18 cellular contexts compared by ENCODE assay signal in genomic region chr19:50509366-50509765, GRCh38. TPM values are rescaled to one million over a fixed set of nuclear protein-coding genes. Genes with fewer than 3 reads are reported as not detected.
DNase-seq lines count a peak whose midpoint lies in the region; ATAC-seq and TF ChIP-seq lines count a peak whose summit lies in the region.
"Had no signal": no experiment of that assay in that cellular context is flagged by ENCODE, and none has a peak within 500 bp of the region (broad histone marks: within the 10 kb centered on the region; RNA-seq: fewer than 3 reads in every experiment).

No MANE protein-coding gene starts in this region.

- peaks cover 0 to 3% (median 0%) of the 10 kb centered on the region in 8 donors for H3K9me3 Mint-ChIP-seq in CD4-positive, alpha-beta memory T cell
- no peaks in the 10 kb centered on the region for H3K9me3 Mint-ChIP-seq in activated naive CD8-positive, alpha-beta T cell treated with anti-CD3 and anti-CD28 coated beads, Interleukin-2, amount 10 ng/mL, durations not matched to agents 7 days and 5 days
- H3K9me3 Mint-ChIP-seq in natural killer cell treated with Interleukin-12 subunit alpha and Interleukin-12 subunit beta and Interleukin-15 and Interleukin-18, amount 100 ng/mL, for 72 hours, result no peaks in the 10 kb centered on the region
- H3K9me3 Mint-ChIP-seq: CD14-positive monocyte, H9 had no signal

- H3K36me3 Mint-ChIP-seq in CD4-positive, alpha-beta memory T cell, result peaks cover 0 to 6% of the 10 kb centered on the region in 2 donors
- peaks cover 8% of the 10 kb centered on the region for H3K36me3 Mint-ChIP-seq in activated naive CD8-positive, alpha-beta T cell treated with anti-CD3 and anti-CD28 coated beads, Interleukin-2, amount 10 ng/mL, durations not matched to agents 7 days and 5 days
- H3K36me3 Mint-ChIP-seq in natural killer cell treated with Interleukin-12 subunit alpha and Interleukin-12 subunit beta and Interleukin-15 and Interleukin-18, amount 100 ng/mL, for 72 hours, result no peaks in the 10 kb centered on the region

- CTCF ChIA-PET in CD4-positive, alpha-beta memory T cell (lab: Charles Lee; ENCODE audit: partially characterized antibody), result no interaction called here

- no peak overlapping the region for H3K4me3 ChIP-seq in BLaER1 treated with 17β-estradiol and CSF1 and Interleukin-3, amounts not matched to agents 10 nM and 100 nM
- no peak overlapping the region for H3K4me3 ChIP-seq in CD4-positive, alpha-beta memory T cell (ENCODE audit: low read length in 2 of 2)

- H3K9me3 ChIP-seq in BLaER1 treated with 17β-estradiol and CSF1 and Interleukin-3, amounts not matched to agents 10 nM and 100 nM (replicated peaks in 1 of 11), result no peaks in the 10 kb centered on the region
- no peaks in the 10 kb centered on the region for H3K9me3 ChIP-seq in CD4-positive, alpha-beta memory T cell (ENCODE audit: control insufficient read depth in 1 of 2, low read length in 2 of 2)

- peaks cover 0 to 7% of the 10 kb centered on the region in 2 donors for H3K27me3 Mint-ChIP-seq in CD4-positive, alpha-beta memory T cell
- H3K27me3 Mint-ChIP-seq in activated naive CD8-positive, alpha-beta T cell treated with anti-CD3 and anti-CD28 coated beads, Interleukin-2, amount 10 ng/mL, durations not matched to agents 7 days and 5 days, result peaks cover 2% of the 10 kb centered on the region
- H3K27me3 Mint-ChIP-seq in natural killer cell treated with Interleukin-12 subunit alpha and Interleukin-12 subunit beta and Interleukin-15 and Interleukin-18, amount 100 ng/mL, for 72 hours, result no peaks in the 10 kb centered on the region

- peak overlapping the region in 10 of 11 experiments; percentile 72 to 91 (median 85); a peak in 19 of 22 replicates for H3K27ac ChIP-seq in BLaER1 treated with 17β-estradiol and CSF1 and Interleukin-3, amounts not matched to agents 10 nM and 100 nM
- no peak overlapping the region for H3K27ac ChIP-seq in CD4-positive, alpha-beta memory T cell (ENCODE audit: low read depth, low read length)
- H3K27ac ChIP-seq: foreskin keratinocyte, parathyroid adenoma had no signal

- H3K4me1 Mint-ChIP-seq in CD4-positive, alpha-beta memory T cell, result peaks cover 7 to 32% (median 20%) of the 10 kb centered on the region in 4 donors
- H3K4me1 Mint-ChIP-seq in activated naive CD8-positive, alpha-beta T cell treated with anti-CD3 and anti-CD28 coated beads, Interleukin-2, amount 10 ng/mL, durations not matched to agents 7 days and 5 days, result peaks cover 18% of the 10 kb centered on the region
- H3K4me1 Mint-ChIP-seq in natural killer cell treated with Interleukin-12 subunit alpha and Interleukin-12 subunit beta and Interleukin-15 and Interleukin-18, amount 100 ng/mL, for 72 hours (ENCODE audit: low read depth in 2 of 2), result peaks cover 22 to 26% of the 10 kb centered on the region in 2 donors

- no peak for TF ChIP-seq CTCF in GM10266 (IDR thresholded peaks at IDR 0.05; ENCODE audit: control insufficient read depth, insufficient read depth, low read depth, missing control alignments)

- H3K36me3 ChIP-seq in BLaER1 treated with 17β-estradiol and CSF1 and Interleukin-3, amounts not matched to agents 10 nM and 100 nM, result peaks cover 0 to 14% (median 0%) of the 10 kb centered on the region in 11 experiments; a peak in 3 of 22 replicates
- H3K36me3 ChIP-seq in CD4-positive, alpha-beta memory T cell (ENCODE audit: insufficient read depth, low read length), result no peaks in the 10 kb centered on the region

- intact Hi-C loops in CD4-positive, alpha-beta memory T cell (cut with micrococcal nuclease), result no loop called here

- H4K20me1 ChIP-seq in BLaER1 treated with 17β-estradiol and CSF1 and Interleukin-3, amounts not matched to agents 10 nM and 100 nM, result no peaks in the 10 kb centered on the region

- no peak for ATAC-seq in activated naive CD8-positive, alpha-beta T cell treated with anti-CD3 and anti-CD28 coated beads, Interleukin-2, amount 10 ng/mL, durations not matched to agents 7 days and 5 days (ENCODE audit: low read depth)
- no peak for ATAC-seq in natural killer cell treated with Interleukin-12 subunit alpha and Interleukin-12 subunit beta and Interleukin-15 and Interleukin-18, amount 100 ng/mL, for 72 hours
- no peak for ATAC-seq in HG02798 (IDR thresholded peaks at IDR 0.05; ENCODE audit: poor library complexity, unreplicated experiment)
- ATAC-seq: foreskin keratinocyte had no signal

- peak overlapping the region; percentile 43 to 90 (median 74) for H3K27ac Mint-ChIP-seq in CD4-positive, alpha-beta memory T cell
- peak overlapping the region; percentile 71 for H3K27ac Mint-ChIP-seq in activated naive CD8-positive, alpha-beta T cell treated with anti-CD3 and anti-CD28 coated beads, Interleukin-2, amount 10 ng/mL, durations not matched to agents 7 days and 5 days
- H3K27ac Mint-ChIP-seq in natural killer cell treated with Interleukin-12 subunit alpha and Interleukin-12 subunit beta and Interleukin-15 and Interleukin-18, amount 100 ng/mL, for 72 hours, result peak overlapping the region in 1 of 2 donors; percentile 37
- H3K27ac Mint-ChIP-seq: H9 had no signal

- POLR2A ChIA-PET in CD4-positive, alpha-beta memory T cell (lab: Charles Lee; ENCODE audit: partially characterized antibody), result interaction anchor here (0.6 to 1.2 kb wide), 3 partner anchors 51 to 373 kb away, joined by 3 to 5 read pairs (median 3); no protein-coding TSS in a partner anchor
- POLR2A ChIA-PET in activated naive CD8-positive, alpha-beta T cell treated with anti-CD3 and anti-CD28 coated beads, Interleukin-2, amount 10 ng/mL, durations not matched to agents 7 days and 5 days (lab: Charles Lee), result interaction anchor here (0.6 kb wide), 1 partner anchor 76 kb away, joined by 3 read pairs; no protein-coding TSS in a partner anchor

- no peaks in the 10 kb centered on the region for H3K27me3 ChIP-seq in BLaER1 treated with 17β-estradiol and CSF1 and Interleukin-3, amounts not matched to agents 10 nM and 100 nM
- H3K27me3 ChIP-seq in CD4-positive, alpha-beta memory T cell (ENCODE audit: insufficient read depth, low read length), result no peaks in the 10 kb centered on the region
- H3K27me3 ChIP-seq: foreskin keratinocyte had no signal

- peaks cover 41 to 65% (median 60%) of the 10 kb centered on the region in 10 experiments for H3K4me1 ChIP-seq in BLaER1 treated with 17β-estradiol and CSF1 and Interleukin-3, amounts not matched to agents 10 nM and 100 nM
- peaks cover 13% of the 10 kb centered on the region for H3K4me1 ChIP-seq in CD4-positive, alpha-beta memory T cell (ENCODE audit: insufficient read depth, low read length)
- H3K4me1 ChIP-seq: foreskin keratinocyte had no signal

- H3K9ac ChIP-seq in BLaER1 treated with 17β-estradiol and CSF1 and Interleukin-3, amounts not matched to agents 10 nM and 100 nM, result peak overlapping the region in 9 of 11 experiments; percentile 46 to 90 (median 70); a peak in 15 of 22 replicates
- H3K9ac ChIP-seq: parathyroid adenoma had no signal

- H3K4me3 Mint-ChIP-seq in CD4-positive, alpha-beta memory T cell, result peak overlapping the region in 5 of 8 donors; percentile 33 to 65 (median 61)
- H3K4me3 Mint-ChIP-seq in activated naive CD8-positive, alpha-beta T cell treated with anti-CD3 and anti-CD28 coated beads, Interleukin-2, amount 10 ng/mL, durations not matched to agents 7 days and 5 days, result peak overlapping the region; percentile 33
- H3K4me3 Mint-ChIP-seq in natural killer cell treated with Interleukin-12 subunit alpha and Interleukin-12 subunit beta and Interleukin-15 and Interleukin-18, amount 100 ng/mL, for 72 hours, result peak overlapping the region; percentile 65

- H3K4me2 ChIP-seq in BLaER1 treated with 17β-estradiol and CSF1 and Interleukin-3, amounts not matched to agents 10 nM and 100 nM, result peak overlapping the region; percentile 76 to 99 (median 90)

- no peak for DNase-seq in CD4-positive, alpha-beta memory T cell
- no peak for DNase-seq in activated naive CD8-positive, alpha-beta T cell treated with anti-CD3 and anti-CD28 coated beads, Interleukin-2, amount 10 ng/mL, durations not matched to agents 7 days and 5 days
- no peak for DNase-seq in natural killer cell treated with Interleukin-12 subunit alpha and Interleukin-12 subunit beta and Interleukin-15 and Interleukin-18, amount 100 ng/mL, for 72 hours (ENCODE audit: low spot score)
- DNase-seq in HuH-7 (ENCODE audit: low spot score) (no peak), GM10266 (ENCODE audit: extremely low spot score) (no peak)
- DNase-seq: activated CD8-positive, alpha-beta memory T cell treated with anti-CD3 and anti-CD28 coated beads for 24 hours; central memory CD4-positive, alpha-beta T cell; EL; foreskin keratinocyte; H9; mesendoderm; NCI-H1105; NCI-H2171 treated with DMSO at 0.1 percent for 48 hours; stimulated activated naive CD4-positive, alpha-beta T cell treated with Interleukin-2 at 50 U/mL for 16 hours had no signal

RNA-seq across cellular contexts. Expression of gene JOSD2, which starts 1.6 kb away (rescaled TPM):
- total RNA-seq in CD4-positive, alpha-beta memory T cell, result 10 to 100 TPM; 29.5 to 35.8 TPM
- 10 to 100 TPM; 22.4 to 28.0 TPM for polyA plus RNA-seq in CD4-positive, alpha-beta memory T cell
- 10 to 100 TPM; 31.5 to 37.3 TPM for total RNA-seq in activated naive CD8-positive, alpha-beta T cell treated with anti-CD3 and anti-CD28 coated beads, Interleukin-2, amount 10 ng/mL, durations not matched to agents 7 days and 5 days
- total RNA-seq in natural killer cell treated with Interleukin-12 subunit alpha and Interleukin-12 subunit beta and Interleukin-15 and Interleukin-18, amount 100 ng/mL, for 72 hours, result 10 to 100 TPM; 39.8 to 46.0 TPM

RNA-seq across cellular contexts. Expression of gene ASPDH, which starts 4.3 kb away (rescaled TPM):
- total RNA-seq in CD4-positive, alpha-beta memory T cell, result not detected
- polyA plus RNA-seq in CD4-positive, alpha-beta memory T cell, result not detected
- total RNA-seq in activated naive CD8-positive, alpha-beta T cell treated with anti-CD3 and anti-CD28 coated beads, Interleukin-2, amount 10 ng/mL, durations not matched to agents 7 days and 5 days, result not detected
- total RNA-seq in natural killer cell treated with Interleukin-12 subunit alpha and Interleukin-12 subunit beta and Interleukin-15 and Interleukin-18, amount 100 ng/mL, for 72 hours, result not detected
- total RNA-seq: foreskin keratinocyte, H9 had no signal
- polyA plus RNA-seq: CD14-positive monocyte, foreskin keratinocyte had no signal

RNA-seq across cellular contexts. Expression of gene GARIN5A, which starts 32.7 kb away (rescaled TPM):
- under 1 TPM in 1 of 2 experiments, not detected in 1; 0.61 TPM for total RNA-seq in CD4-positive, alpha-beta memory T cell
- under 1 TPM; 0.39 to 0.44 TPM for polyA plus RNA-seq in CD4-positive, alpha-beta memory T cell
- under 1 TPM; 0.50 to 0.57 TPM for total RNA-seq in activated naive CD8-positive, alpha-beta T cell treated with anti-CD3 and anti-CD28 coated beads, Interleukin-2, amount 10 ng/mL, durations not matched to agents 7 days and 5 days
- 1 to 10 TPM in 1 of 2 donors, not detected in 1; 1.1 TPM for total RNA-seq in natural killer cell treated with Interleukin-12 subunit alpha and Interleukin-12 subunit beta and Interleukin-15 and Interleukin-18, amount 100 ng/mL, for 72 hours

RNA-seq across cellular contexts. Expression of gene EMC10, which starts 33.1 kb away (rescaled TPM):
- total RNA-seq in CD4-positive, alpha-beta memory T cell, result 10 to 100 TPM; 83.7 to 92.6 TPM
- 10 to 100 TPM in 1 of 2 donors, 1 to 10 TPM in 1; 7.8 to 10.1 TPM for polyA plus RNA-seq in CD4-positive, alpha-beta memory T cell
- total RNA-seq in activated naive CD8-positive, alpha-beta T cell treated with anti-CD3 and anti-CD28 coated beads, Interleukin-2, amount 10 ng/mL, durations not matched to agents 7 days and 5 days, result 10 to 100 TPM; 56.0 to 60.7 TPM
- 100 to 1,000 TPM in 1 of 2 donors, 10 to 100 TPM in 1; 84.1 to 106 TPM for total RNA-seq in natural killer cell treated with Interleukin-12 subunit alpha and Interleukin-12 subunit beta and Interleukin-15 and Interleukin-18, amount 100 ng/mL, for 72 hours

RNA-seq across cellular contexts. Expression of gene LRRC4B, which starts 58.9 kb away (rescaled TPM):
- total RNA-seq in CD4-positive, alpha-beta memory T cell, result not detected
- polyA plus RNA-seq in CD4-positive, alpha-beta memory T cell, result under 1 TPM in 1 of 2 donors, not detected in 1; 0.08 TPM
- total RNA-seq in activated naive CD8-positive, alpha-beta T cell treated with anti-CD3 and anti-CD28 coated beads, Interleukin-2, amount 10 ng/mL, durations not matched to agents 7 days and 5 days, result not detected
- total RNA-seq in natural killer cell treated with Interleukin-12 subunit alpha and Interleukin-12 subunit beta and Interleukin-15 and Interleukin-18, amount 100 ng/mL, for 72 hours, result not detected
- total RNA-seq: foreskin keratinocyte had no signal
- polyA plus RNA-seq: CD14-positive monocyte, foreskin keratinocyte had no signal
